8 cellular contexts compared by ENCODE assay signal in the genomic region with DNA sequence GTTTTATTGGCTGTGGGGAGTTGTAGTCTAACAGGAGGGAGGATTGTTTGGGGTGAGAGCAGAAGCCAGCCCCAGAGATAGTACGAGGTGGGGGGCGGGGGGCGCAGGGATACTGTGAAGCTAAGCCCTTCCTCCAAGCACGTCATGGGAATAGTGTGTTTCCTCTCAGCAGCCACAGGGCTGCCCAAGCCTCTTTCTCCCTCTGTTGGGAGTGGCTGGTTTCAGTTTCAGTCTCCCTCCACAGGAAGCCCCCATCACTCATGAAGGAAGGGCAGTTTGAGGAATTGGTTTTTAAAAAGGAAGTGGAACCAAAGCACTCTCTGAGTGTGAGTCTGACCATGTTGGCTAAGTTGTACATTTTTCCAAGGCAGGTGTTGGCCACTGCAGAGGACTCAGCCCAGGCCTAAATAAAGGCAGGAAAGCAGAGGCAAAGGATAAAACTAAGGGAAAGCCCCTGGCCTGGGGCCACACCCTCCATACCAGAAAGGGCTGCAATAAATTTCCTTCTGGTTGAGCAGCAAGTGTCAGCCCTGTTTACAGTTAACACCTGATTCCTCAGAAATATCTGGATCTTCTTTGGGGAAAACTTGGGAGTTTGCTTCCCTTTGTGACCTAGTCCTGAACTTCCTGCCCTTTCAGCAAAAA. TPM values are rescaled to one million over a fixed set of nuclear protein-coding genes. Genes with fewer than 3 reads are reported as not detected.
A peak's percentile ranks its signal among the peaks of the same experiment; 100 is the strongest.
DNase-seq lines count a peak whose midpoint lies in the region; ATAC-seq and TF ChIP-seq lines count a peak whose summit lies in the region.

No MANE protein-coding gene starts in this region.

- TF ChIP-seq POLR2A in testis (IDR thresholded peaks at IDR 0.05) = no peak

- peaks cover 84% of the 10 kb centered on the region for H3K4me1 ChIP-seq in BLaER1
- H3K4me1 ChIP-seq in aorta (ENCODE audit: control insufficient read depth in 1 of 2, insufficient read depth in 2 of 2, low read length in 2 of 2) = no peaks in the 10 kb centered on the region
- H3K4me1 ChIP-seq in testis = peaks cover 19% of the 10 kb centered on the region

- H4K20me1 ChIP-seq in BLaER1 = peaks cover 63% of the 10 kb centered on the region

- H3K27me3 ChIP-seq in BLaER1 (no peaks in the 10 kb centered on the region), MG63 (no peaks in the 10 kb centered on the region), aorta (ENCODE audit: control insufficient read depth in 1 of 2, insufficient read depth in 2 of 2, low read length in 1 of 2) (no peaks in the 10 kb centered on the region), testis (no peaks in the 10 kb centered on the region)

- peak overlapping the region; percentile 65 for H3K27ac ChIP-seq in BLaER1
- no peak overlapping the region for H3K27ac ChIP-seq in aorta (ENCODE audit: low read depth in 1 of 2, low read length in 2 of 2)
- H3K27ac ChIP-seq in testis = peak overlapping the region in 1 of 2 donors; percentile 18

- 33 to 38% methylated on average over 4 of the region's 4 CpGs for WGBS in aorta, 2 donors
- WGBS in testis, 2 donors = 25 to 40% methylated on average over 4 of the region's 4 CpGs

- intact Hi-C loops in natural killer cell (cut with micrococcal nuclease) (loop anchor here (5.0 kb wide), 2 partner anchors 157 to 188 kb away; no protein-coding TSS in a partner anchor), aorta (cut with DNase I) (no loop called here), testis (cut with DNase I; ENCODE audit: low total_unique reads) (loop anchor here (10.0 kb wide), 1 partner anchor 186 kb away; no protein-coding TSS in a partner anchor)

- peak overlapping the region; percentile 39; the same call in 1 of the 2 replicates for H3K9ac ChIP-seq in BLaER1

- peaks cover 53% of the 10 kb centered on the region for H3K36me3 ChIP-seq in BLaER1
- peaks cover 74% of the 10 kb centered on the region for H3K36me3 ChIP-seq in MG63
- H3K36me3 ChIP-seq in aorta (ENCODE audit: control insufficient read depth in 1 of 2, insufficient read depth in 2 of 2, low read length in 1 of 2) = peaks cover 0 to 6% of the 10 kb centered on the region in 2 donors
- H3K36me3 ChIP-seq in testis (ENCODE audit: low read depth, missing control alignments) = no peaks in the 10 kb centered on the region

- no peaks in the 10 kb centered on the region for H3K27me3 Mint-ChIP-seq in natural killer cell (ENCODE audit: low read depth in 2 of 2)

- H3K4me2 ChIP-seq in BLaER1 = peak overlapping the region; percentile 100

- ATAC-seq in GM21447 (IDR thresholded peaks at IDR 0.05; ENCODE audit: unreplicated experiment) (peak; percentile 47), esophagus mucosa (peak; percentile 13), natural killer cell (peak; percentile 58 to 74 (median 61)), aorta (ENCODE audit: low FRiP score) (peak; percentile 36)

- no peak for TF ChIP-seq CTCF in natural killer cell (IDR thresholded peaks at IDR 0.05)
- no peak for TF ChIP-seq CTCF in testis (IDR thresholded peaks at IDR 0.05)

- H3K27ac Mint-ChIP-seq in natural killer cell = peak overlapping the region; percentile 89 to 96

- H3K9me3 ChIP-seq in BLaER1 = no peaks in the 10 kb centered on the region
- H3K9me3 ChIP-seq in MG63 = no peaks in the 10 kb centered on the region
- H3K9me3 ChIP-seq in aorta (ENCODE audit: control insufficient read depth, low read length) = no peaks in the 10 kb centered on the region
- no peaks in the 10 kb centered on the region for H3K9me3 ChIP-seq in testis

- peaks cover 78 to 84% of the 10 kb centered on the region in 2 donors for H3K4me1 Mint-ChIP-seq in natural killer cell

- DNase-seq in MG63 = peak; percentile 53
- peak; percentile 61 for DNase-seq in activated CD4-positive, alpha-beta T cell treated with anti-CD3 and anti-CD28 coated beads, Interleukin-2, amount 50 U/mL, for 1 hour
- peak; percentile 53 for DNase-seq in natural killer cell
- peak; percentile 73 to 80 for DNase-seq in aorta
- no peak for DNase-seq in testis

- no peaks in the 10 kb centered on the region for H3K36me3 Mint-ChIP-seq in natural killer cell

- peak overlapping the region; percentile 92 for H3K4me3 Mint-ChIP-seq in natural killer cell

- H3K4me3 ChIP-seq in BLaER1 = peak overlapping the region; percentile 33
- H3K4me3 ChIP-seq in MG63 = no peak overlapping the region
- H3K4me3 ChIP-seq in aorta (ENCODE audit: low read length in 2 of 2) = no peak overlapping the region
- no peak overlapping the region for H3K4me3 ChIP-seq in testis

- no peaks in the 10 kb centered on the region for H3K9me3 Mint-ChIP-seq in natural killer cell

RNA-seq across cellular contexts. Expression of gene RAB24, which starts 3.2 kb away (rescaled TPM):
- 50.3 and 61.3 TPM in 2 replicates for total RNA-seq in MG63 (2014; rRNA removed; shearing (Covaris generic); ENCODE audit: low replicate concordance)
- total RNA-seq in esophagus mucosa (31.8 TPM), natural killer cell (10 to 100 TPM; 42.5 to 55.4 (median 49.5) TPM), aorta (10 to 100 TPM; 19.6 to 28.7 TPM), testis (10 to 100 TPM; 25.5 to 29.4 TPM)
- polyA plus RNA-seq in aorta (10 to 100 TPM; 49.6 to 80.7 TPM), testis (ENCODE audit: insufficient read depth, low read depth, low replicate concordance) (19.2 TPM)

RNA-seq across cellular contexts. Expression of gene PRELID1, which starts 3.2 kb away (rescaled TPM):
- total RNA-seq in MG63 (2014; rRNA removed; shearing (Covaris generic); ENCODE audit: low replicate concordance) = 914 and 924 TPM in 2 replicates
- 144 TPM for total RNA-seq in esophagus mucosa
- total RNA-seq in natural killer cell = 10 to 100 TPM; 76.6 to 99.3 (median 91.6) TPM
- total RNA-seq in aorta = 10 to 100 TPM; 57.2 to 72.7 TPM
- polyA plus RNA-seq in aorta = 100 to 1,000 TPM in 1 of 2 donors, 10 to 100 TPM in 1; 91.0 to 104 TPM
- 10 to 100 TPM; 65.7 to 83.4 TPM for total RNA-seq in testis
- polyA plus RNA-seq in testis (ENCODE audit: insufficient read depth, low read depth, low replicate concordance) = 78.3 TPM

RNA-seq across cellular contexts. Expression of gene MXD3, which starts 11.3 kb away (rescaled TPM):
- total RNA-seq in MG63 (2014; rRNA removed; shearing (Covaris generic); ENCODE audit: low replicate concordance) = 52.9 and 53.3 TPM in 2 replicates
- total RNA-seq in esophagus mucosa (7.8 TPM), natural killer cell (10 to 100 TPM; 10.9 to 15.0 (median 15.0) TPM), aorta (1 to 10 TPM; 9.1 to 9.2 TPM), testis (10 to 100 TPM; 12.5 to 12.9 TPM)
- polyA plus RNA-seq in aorta (10 to 100 TPM in 1 of 2 donors, 1 to 10 TPM in 1; 4.1 to 52.6 TPM), testis (ENCODE audit: insufficient read depth, low read depth, low replicate concordance) (7.7 TPM)

RNA-seq across cellular contexts. Expression of gene LMAN2, which starts 51.1 kb away (rescaled TPM):
- total RNA-seq in MG63 (2014; rRNA removed; shearing (Covaris generic); ENCODE audit: low replicate concordance) = 296 and 502 TPM in 2 replicates
- total RNA-seq in esophagus mucosa = 162 TPM
- 100 to 1,000 TPM; 112 to 124 (median 114) TPM for total RNA-seq in natural killer cell
- 10 to 100 TPM; 86.2 to 89.0 TPM for total RNA-seq in aorta
- 100 to 1,000 TPM; 142 to 145 TPM for polyA plus RNA-seq in aorta
- total RNA-seq in testis = 100 to 1,000 TPM; 355 TPM
- polyA plus RNA-seq in testis (ENCODE audit: insufficient read depth, low read depth, low replicate concordance) = 254 TPM

RNA-seq across cellular contexts. Expression of gene RGS14, which starts 57.4 kb away (rescaled TPM):
- 10.7 and 16.7 TPM in 2 replicates for total RNA-seq in MG63 (2014; rRNA removed; shearing (Covaris generic); ENCODE audit: low replicate concordance)
- total RNA-seq in esophagus mucosa = 59.5 TPM
- 10 to 100 TPM; 57.3 to 87.0 (median 66.1) TPM for total RNA-seq in natural killer cell
- total RNA-seq in aorta = 10 to 100 TPM in 1 of 2 donors, 1 to 10 TPM in 1; 8.8 to 15.0 TPM
- polyA plus RNA-seq in aorta = 1 to 10 TPM; 5.7 to 9.4 TPM
- total RNA-seq in testis = 10 to 100 TPM; 39.2 to 40.5 TPM
- polyA plus RNA-seq in testis (ENCODE audit: insufficient read depth, low read depth, low replicate concordance) = 25.3 TPM

Comparison
In these comparisons a context has a peak if more than half of its experiments do, and no peak if none do; other contexts are left out.
1. intact Hi-C loops: an anchor here in natural killer cell (5.0 kb wide) and testis (10.0 kb wide); none called in aorta.